10 cellular contexts compared by ENCODE assay signal in genomic region chr11:129323896-129324522, GRCh38. TPM values are rescaled to one million over a fixed set of nuclear protein-coding genes. Genes with fewer than 3 reads are reported as not detected.
A peak's percentile ranks its signal among the peaks of the same experiment; 100 is the strongest.
DNase-seq lines count a peak whose midpoint lies in the region; ATAC-seq and TF ChIP-seq lines count a peak whose summit lies in the region.
"Had no signal": no experiment of that assay in that cellular context is flagged by ENCODE, and none has a peak within 500 bp of the region (broad histone marks: within the 10 kb centered on the region; RNA-seq: fewer than 3 reads in every experiment).

No MANE protein-coding gene starts in this region.

- peak overlapping the region in 6 of 10 donors; percentile 2 to 27 (median 12) for H3K4me3 ChIP-seq in heart right ventricle

- intact Hi-C loops in heart right ventricle (cut with DNase I): loop anchor here in 2 of 10 donors (5.0 to 10.0 kb wide), 2 partner anchors 42 to 99 kb away; no protein-coding TSS in a partner anchor
- intact Hi-C loops in activated T-helper 1 cell treated with anti-CD3 and anti-CD28 coated beads, Interleukin-12 subunit alpha, Interleukin-12 subunit beta, Interleukin-2, Interleukin-4 antibody, amounts not matched to agents 30 ng/mL and 10 ng/mL and 1 ng/mL, durations not matched to agents 14 hours and 24 hours and 36 hours (cut with micrococcal nuclease): no loop called here

- DNase-seq in EH (ENCODE audit: low read depth) (peak; percentile 16), NOMO-1 treated with dmso at 0.1 percent for 144 hours (lab: John Stamatoyannopoulos, UW; ENCODE audit: unreplicated experiment) (peak; percentile 90), heart right ventricle (peak; percentile 29 to 32), smooth muscle cell of the brain vasculature (ENCODE audit: low read depth, low spot score) (peak; percentile 43), amniotic stem cell (lab: John Stamatoyannopoulos, UW) (no peak)
- DNase-seq in activated T-helper 1 cell treated with anti-CD3 and anti-CD28 coated beads, Interleukin-12 subunit alpha, Interleukin-12 subunit beta, Interleukin-2, Interleukin-4 antibody, amounts not matched to agents 30 ng/mL and 10 ng/mL and 1 ng/mL, durations not matched to agents 14 hours and 24 hours and 36 hours (ENCODE audit: low spot score): no peak

- H3K36me3 ChIP-seq in heart right ventricle: no peaks in the 10 kb centered on the region

- ATAC-seq in heart right ventricle: peak; percentile 80 to 89 (median 86)
- ATAC-seq in HG03095 (IDR thresholded peaks at IDR 0.05; ENCODE audit: unreplicated experiment): no peak
- no peak for ATAC-seq in GM21526 (IDR thresholded peaks at IDR 0.05; ENCODE audit: low FRiP score, unreplicated experiment)
- ATAC-seq: HCT116 had no signal

- peaks cover 5% of the 10 kb centered on the region for H3K27me3 Mint-ChIP-seq in activated T-helper 1 cell treated with anti-CD3 and anti-CD28 coated beads, Interleukin-12 subunit alpha, Interleukin-12 subunit beta, Interleukin-2, Interleukin-4 antibody, amounts not matched to agents 30 ng/mL and 10 ng/mL and 1 ng/mL, durations not matched to agents 14 hours and 24 hours and 36 hours (ENCODE audit: insufficient read depth)

- H3K4me3 Mint-ChIP-seq in activated T-helper 1 cell treated with anti-CD3 and anti-CD28 coated beads, Interleukin-12 subunit alpha, Interleukin-12 subunit beta, Interleukin-2, Interleukin-4 antibody, amounts not matched to agents 30 ng/mL and 10 ng/mL and 1 ng/mL, durations not matched to agents 14 hours and 24 hours and 36 hours: no peak overlapping the region
- H3K4me3 Mint-ChIP-seq: T-helper 2 cell treated with Interferon-gamma antibody and Interleukin-4, amounts not matched to agents 5 μg/mL and 100 μg/mL, for 36 hours had no signal

- H3K9me3 Mint-ChIP-seq in activated T-helper 1 cell treated with anti-CD3 and anti-CD28 coated beads, Interleukin-12 subunit alpha, Interleukin-12 subunit beta, Interleukin-2, Interleukin-4 antibody, amounts not matched to agents 30 ng/mL and 10 ng/mL and 1 ng/mL, durations not matched to agents 14 hours and 24 hours and 36 hours: no peaks in the 10 kb centered on the region
- H3K9me3 Mint-ChIP-seq: T-helper 2 cell treated with Interferon-gamma antibody and Interleukin-4, amounts not matched to agents 5 μg/mL and 100 μg/mL, for 36 hours had no signal

- peaks cover 0 to 36% (median 16%) of the 10 kb centered on the region in 9 donors for H3K4me1 ChIP-seq in heart right ventricle

- no peak for TF ChIP-seq CTCF in heart right ventricle (IDR thresholded peaks at IDR 0.05)

- H3K4me1 Mint-ChIP-seq in activated T-helper 1 cell treated with anti-CD3 and anti-CD28 coated beads, Interleukin-12 subunit alpha, Interleukin-12 subunit beta, Interleukin-2, Interleukin-4 antibody, amounts not matched to agents 30 ng/mL and 10 ng/mL and 1 ng/mL, durations not matched to agents 14 hours and 24 hours and 36 hours (ENCODE audit: low read depth): no peaks in the 10 kb centered on the region

- peaks cover 0 to 3% (median 0%) of the 10 kb centered on the region in 7 donors for H3K27me3 ChIP-seq in heart right ventricle

- 51 to 62% methylated on average over 14 of the region's 14 CpGs for WGBS in heart right ventricle, 2 donors

- H3K9me3 ChIP-seq in heart right ventricle: no peaks in the 10 kb centered on the region

- H3K27ac Mint-ChIP-seq in activated T-helper 1 cell treated with anti-CD3 and anti-CD28 coated beads, Interleukin-12 subunit alpha, Interleukin-12 subunit beta, Interleukin-2, Interleukin-4 antibody, amounts not matched to agents 30 ng/mL and 10 ng/mL and 1 ng/mL, durations not matched to agents 14 hours and 24 hours and 36 hours: no peak overlapping the region
- H3K27ac Mint-ChIP-seq: T-helper 2 cell treated with Interferon-gamma antibody and Interleukin-4, amounts not matched to agents 5 μg/mL and 100 μg/mL, for 36 hours had no signal

- H3K27ac ChIP-seq in heart right ventricle: peak overlapping the region; percentile 0 to 61 (median 48)

- H3K36me3 Mint-ChIP-seq in activated T-helper 1 cell treated with anti-CD3 and anti-CD28 coated beads, Interleukin-12 subunit alpha, Interleukin-12 subunit beta, Interleukin-2, Interleukin-4 antibody, amounts not matched to agents 30 ng/mL and 10 ng/mL and 1 ng/mL, durations not matched to agents 14 hours and 24 hours and 36 hours (ENCODE audit: low read depth): no peaks in the 10 kb centered on the region

RNA-seq across cellular contexts. Expression of gene BARX2, which starts 51.6 kb away (rescaled TPM):
- total RNA-seq in heart right ventricle: not detected
- polyA plus RNA-seq in heart right ventricle: under 1 TPM in 1 of 2 donors, not detected in 1; 0.01 TPM
- total RNA-seq in activated T-helper 1 cell treated with anti-CD3 and anti-CD28 coated beads, Interleukin-12 subunit alpha, Interleukin-12 subunit beta, Interleukin-2, Interleukin-4 antibody, amounts not matched to agents 30 ng/mL and 10 ng/mL and 1 ng/mL, durations not matched to agents 14 hours and 24 hours and 36 hours: 8.8 and 9.1 TPM in 2 replicates

Comparison
In these comparisons a context has a peak if more than half of its experiments do, and no peak if none do; other contexts are left out.
1. DNase-seq: peak in EH (single experiment), NOMO-1 treated with dmso at 0.1 percent for 144 hours (single experiment), heart right ventricle (2 of 2) and smooth muscle cell of the brain vasculature (single experiment); none in amniotic stem cell (single experiment) and activated T-helper 1 cell treated with anti-CD3 and anti-CD28 coated beads, Interleukin-12 subunit alpha, Interleukin-12 subunit beta, Interleukin-2, Interleukin-4 antibody, amounts not matched to agents 30 ng/mL and 10 ng/mL and 1 ng/mL, durations not matched to agents 14 hours and 24 hours and 36 hours (single experiment).
2. ATAC-seq: peak in heart right ventricle (8 of 8); none in HG03095 (single experiment) and GM21526 (single experiment).